13 cellular contexts compared by ENCODE assay signal in genomic region chr2:160209457-160209856, GRCh38. TPM values are rescaled to one million over a fixed set of nuclear protein-coding genes. Genes with fewer than 3 reads are reported as not detected.
DNase-seq lines count a peak whose midpoint lies in the region; ATAC-seq, FAIRE-seq and TF ChIP-seq lines count a peak whose summit lies in the region.
"Had no signal": no experiment of that assay in that cellular context is flagged by ENCODE, and none has a peak within 500 bp of the region (broad histone marks: within the 10 kb centered on the region; RNA-seq: fewer than 3 reads in every experiment).

No MANE protein-coding gene starts in this region.

- no peaks in the 10 kb centered on the region for H4K20me1 ChIP-seq in keratinocyte (ENCODE audit: control insufficient read depth, extremely low read depth, insufficient read depth, low read length)

- peak overlapping the region; percentile 78 to 79 for H3K27ac ChIP-seq in ascending aorta
- H3K27ac ChIP-seq in keratinocyte (ENCODE audit: control insufficient read depth, insufficient read depth, low read length), result peak overlapping the region; percentile 41
- H3K27ac ChIP-seq in tibial artery, result peak overlapping the region; percentile 72 to 81

- ATAC-seq in GM18873 (IDR thresholded peaks at IDR 0.05; ENCODE audit: low FRiP score, unreplicated experiment), result no peak
- ATAC-seq: naive thymus-derived CD8-positive, alpha-beta T cell had no signal

- peak; percentile 52 for FAIRE-seq in keratinocyte (lab: Jason Lieb, UNC)
- FAIRE-seq: GM12891 had no signal

- no peaks in the 10 kb centered on the region for H3K27me3 ChIP-seq in ascending aorta
- no peaks in the 10 kb centered on the region for H3K27me3 ChIP-seq in keratinocyte (ENCODE audit: control insufficient read depth, extremely low read depth, insufficient read depth, low read length)
- no peaks in the 10 kb centered on the region for H3K27me3 ChIP-seq in tibial artery
- H3K27me3 ChIP-seq: heart left ventricle had no signal

- intact Hi-C loops in ascending aorta (cut with DNase I) (no loop called here), tibial artery (cut with DNase I; ENCODE audit: low total_unique reads) (no loop called here)

- H3K4me1 ChIP-seq in ascending aorta (peaks cover 2 to 23% of the 10 kb centered on the region in 2 donors), keratinocyte (ENCODE audit: control insufficient read depth, extremely low read depth, insufficient read depth, low read length) (peaks cover 71% of the 10 kb centered on the region), tibial artery (peaks cover 0 to 45% (median 34%) of the 10 kb centered on the region in 4 donors)

- no peaks in the 10 kb centered on the region for H3K9me1 ChIP-seq in keratinocyte (ENCODE audit: control insufficient read depth, extremely low read depth, insufficient read depth, low read length)

- no peak overlapping the region for H3K4me2 ChIP-seq in keratinocyte (ENCODE audit: control insufficient read depth, extremely low read depth, insufficient read depth, low read depth, low read length)

- H2AFZ ChIP-seq in keratinocyte (ENCODE audit: control insufficient read depth, low read length), result no peak overlapping the region

- H3K9ac ChIP-seq in keratinocyte (ENCODE audit: control insufficient read depth, extremely low read depth, insufficient read depth, low read length), result no peak overlapping the region

- no peak for TF ChIP-seq CTCF in ascending aorta (IDR thresholded peaks at IDR 0.05)
- no peak for TF ChIP-seq CTCF in keratinocyte (optimal IDR thresholded peaks at IDR 0.05 in 1 of 3, IDR thresholded peaks at IDR 0.05 in 1 of 3, conservative IDR thresholded peaks at IDR 0.05 in 1 of 3; ENCODE audit: extremely low read depth in 1 of 3, insufficient read depth in 2 of 3, low read length in 3 of 3)
- TF ChIP-seq CTCF in tibial artery (IDR thresholded peaks at IDR 0.05), result no peak

- H3K79me2 ChIP-seq in keratinocyte (ENCODE audit: control insufficient read depth, insufficient read depth, low read length), result no peaks in the 10 kb centered on the region

- H3K4me3 ChIP-seq in ascending aorta (no peak overlapping the region), keratinocyte (ENCODE audit: control insufficient read depth in 2 of 3, extremely low read depth in 1 of 3, insufficient read depth in 2 of 3, low read depth in 1 of 3, low read length in 3 of 3) (no peak overlapping the region), tibial artery (no peak overlapping the region)
- H3K4me3 ChIP-seq: heart left ventricle had no signal

- DNase-seq in NCI-H82 (lab: John Stamatoyannopoulos, UW) (peak; percentile 62), NCI-H82 treated with DMSO at 0.1 percent for 48 hours (lab: John Stamatoyannopoulos, UW; ENCODE audit: unreplicated experiment) (no peak), ascending aorta (ENCODE audit: low spot score in 2 of 2) (no peak), keratinocyte (ENCODE audit: low read depth, low spot score) (no peak), tibial artery (no peak), NCI-H1930 (lab: John Stamatoyannopoulos, UW) (no peak), NCI-H187 treated with DMSO at 0.1 percent for 48 hours (lab: John Stamatoyannopoulos, UW) (no peak)
- DNase-seq: 8988T; GOT3; heart left ventricle; naive thymus-derived CD8-positive, alpha-beta T cell had no signal

- H3K9me3 ChIP-seq in ascending aorta (no peaks in the 10 kb centered on the region), keratinocyte (ENCODE audit: control insufficient read depth, low read depth, low read length) (peaks cover 3% of the 10 kb centered on the region), tibial artery (no peaks in the 10 kb centered on the region)

- dilution Hi-C loops in keratinocyte (cut with MboI; ENCODE audit: extremely low pct_ligation_motif_present, low sequenced_read_pairs), result no loop called here

- no peaks in the 10 kb centered on the region for H3K36me3 ChIP-seq in ascending aorta
- H3K36me3 ChIP-seq in keratinocyte (ENCODE audit: control insufficient read depth in 2 of 2, extremely low read depth in 1 of 2, insufficient read depth in 2 of 2, low read length in 2 of 2), result no peaks in the 10 kb centered on the region
- H3K36me3 ChIP-seq in tibial artery, result no peaks in the 10 kb centered on the region
- H3K36me3 ChIP-seq: heart left ventricle had no signal

RNA-seq across cellular contexts. Expression of gene ITGB6, which starts 9.4 kb away (rescaled TPM):
- not detected for total RNA-seq in ascending aorta
- polyA plus RNA-seq in keratinocyte, result 174 to 197 TPM (median 183 TPM) in 3 replicates
- polyA plus RNA-seq in keratinocyte (2011; ENCODE audit: low read depth), result 7.3 TPM
- polyA plus RNA-seq in keratinocyte (2011; cell fraction: cytosol; rRNA removed), result 39.0 and 68.3 TPM in 2 replicates
- polyA plus RNA-seq in keratinocyte (2011; cell fraction: nucleus; rRNA removed), result 324 and 400 TPM in 2 replicates
- 15.1 and 117 TPM in 2 replicates for polyA plus RNA-seq in keratinocyte (2012; ENCODE audit: low replicate concordance)
- 102 to 255 TPM (median 248 TPM) in 3 replicates for polyA minus RNA-seq in keratinocyte
- polyA minus RNA-seq in keratinocyte (2011; cell fraction: cytosol; rRNA and poly(A)+ RNA removed), result 108 TPM
- 418 and 705 TPM in 2 replicates for polyA minus RNA-seq in keratinocyte (2011; cell fraction: nucleus; rRNA and poly(A)+ RNA removed)
- total RNA-seq: naive thymus-derived CD8-positive, alpha-beta T cell had no signal
- polyA plus RNA-seq: naive thymus-derived CD8-positive, alpha-beta T cell had no signal
